14 cellular contexts compared by ENCODE assay signal in genomic region chr11:36123353-36124220, GRCh38.
DNase-seq lines count a peak whose midpoint lies in the region; ATAC-seq and TF ChIP-seq lines count a peak whose summit lies in the region.
"Had no signal": no experiment of that assay in that cellular context is flagged by ENCODE, and none has a peak within 500 bp of the region (broad histone marks: within the 10 kb centered on the region; RNA-seq: fewer than 3 reads in every experiment).

No MANE protein-coding gene starts in this region.

- no peaks in the 10 kb centered on the region for H3K9me3 Mint-ChIP-seq in neural crest cell
- H3K9me3 Mint-ChIP-seq: WTC11 had no signal

- peak overlapping the region in 1 of 2 experiments; percentile 56 for H2BK12ac ChIP-seq in mesenchymal stem cell (ENCODE audit: low read length in 2 of 2)

- H3K4me1 ChIP-seq in mesenchymal stem cell (ENCODE audit: control insufficient read depth, insufficient read depth, low read depth, low read length): peaks cover 7% of the 10 kb centered on the region
- H3K4me1 ChIP-seq: heart right ventricle, left ventricle myocardium inferior, upper lobe of left lung had no signal

- no peak overlapping the region for H3K14ac ChIP-seq in mesenchymal stem cell (ENCODE audit: low read length in 2 of 2)

- TF ChIP-seq CTCF in neural crest cell (conservative IDR thresholded peaks at IDR 0.05): no peak

- H2AK5ac ChIP-seq in mesenchymal stem cell (ENCODE audit: low read length, severe bottlenecking): no peak overlapping the region

- H3K4ac ChIP-seq in mesenchymal stem cell (ENCODE audit: low read depth in 1 of 2, low read length in 2 of 2): no peak overlapping the region

- H2BK5ac ChIP-seq in mesenchymal stem cell (ENCODE audit: low read depth, low read length, poor library complexity, severe bottlenecking): no peak overlapping the region

- peaks cover 34% of the 10 kb centered on the region for H3K4me1 Mint-ChIP-seq in neural crest cell

- 94% methylated on average over 12 of the region's 12 CpGs for WGBS in mesenchymal stem cell

- H2BK120ac ChIP-seq in mesenchymal stem cell (ENCODE audit: low read depth, low read length): no peak overlapping the region

- peak overlapping the region; percentile 63 for H3K27ac Mint-ChIP-seq in neural crest cell (ENCODE audit: unreplicated experiment)
- H3K27ac Mint-ChIP-seq: WTC11 had no signal

- H3K9ac ChIP-seq in mesenchymal stem cell (ENCODE audit: low read length): no peak overlapping the region

- no peak for ATAC-seq in GM21619 (IDR thresholded peaks at IDR 0.05; ENCODE audit: unreplicated experiment)
- ATAC-seq: heart right ventricle, WTC11 had no signal

- no peak overlapping the region for H3K18ac ChIP-seq in mesenchymal stem cell (ENCODE audit: low read depth in 1 of 2, low read length in 2 of 2)

- H2BK15ac ChIP-seq in mesenchymal stem cell (ENCODE audit: low read depth, poor library complexity, severe bottlenecking): no peak overlapping the region

- H3K27me3 Mint-ChIP-seq in neural crest cell (ENCODE audit: low read depth): no peaks in the 10 kb centered on the region

- H3K79me1 ChIP-seq in mesenchymal stem cell (replicated peaks; ENCODE audit: low read length, poor library complexity, severe bottlenecking): peaks cover 3% of the 10 kb centered on the region

- no peak overlapping the region for H4K8ac ChIP-seq in mesenchymal stem cell (ENCODE audit: low read length)

- H3K4me3 ChIP-seq in mesenchymal stem cell (ENCODE audit: insufficient read depth in 1 of 2, low read depth in 1 of 2, low read length in 2 of 2): no peak overlapping the region
- H3K4me3 ChIP-seq: heart right ventricle, left ventricle myocardium inferior, upper lobe of left lung had no signal

- H3K27ac ChIP-seq in caudate nucleus (ENCODE audit: low read depth, low read length): no peak overlapping the region
- no peak overlapping the region for H3K27ac ChIP-seq in mesenchymal stem cell (ENCODE audit: low read length, poor library complexity, severe bottlenecking)
- H3K27ac ChIP-seq: heart right ventricle, left ventricle myocardium inferior, upper lobe of left lung had no signal

- no peak overlapping the region for H4K91ac ChIP-seq in mesenchymal stem cell (ENCODE audit: low read length)

- H3K4me3 Mint-ChIP-seq in neural crest cell: no peak overlapping the region
- H3K4me3 Mint-ChIP-seq: WTC11 had no signal

- no peak overlapping the region for H3K23ac ChIP-seq in mesenchymal stem cell (ENCODE audit: low read length in 2 of 2)

- DNase-seq in C1 segment of cervical spinal cord (lab: John Stamatoyannopoulos, UW) (peak in 10 of 14 donors; percentile 37 to 80 (median 56)), NCI-H2196 (lab: John Stamatoyannopoulos, UW; ENCODE audit: unreplicated experiment) (peak; percentile 86), caudate nucleus (lab: John Stamatoyannopoulos, UW) (peak in 47 of 61 donors; percentile 10 to 85 (median 36)), neural crest cell (ENCODE audit: low read depth, low spot score) (no peak), activated T-cell treated with anti-CD3 and anti-CD28 coated beads for 4 hours (no peak), mesenchymal stem cell (no peak), NCI-H774 (lab: John Stamatoyannopoulos, UW) (no peak)
- DNase-seq: DMS153, heart right ventricle, left ventricle myocardium inferior, NCI-H1436, upper lobe of left lung had no signal

- H3K9me3 ChIP-seq in mesenchymal stem cell (ENCODE audit: control insufficient read depth, low read length): no peaks in the 10 kb centered on the region
- H3K9me3 ChIP-seq: heart right ventricle, left ventricle myocardium inferior, upper lobe of left lung had no signal

- H3K4me2 ChIP-seq in mesenchymal stem cell (ENCODE audit: low read length, poor library complexity, severe bottlenecking): no peak overlapping the region

- no peak overlapping the region for H2AFZ ChIP-seq in mesenchymal stem cell (ENCODE audit: low read depth, low read length)

- H3K27me3 ChIP-seq in mesenchymal stem cell (ENCODE audit: control insufficient read depth in 1 of 2, insufficient read depth in 1 of 2, low read length in 2 of 2): no peaks in the 10 kb centered on the region
- H3K27me3 ChIP-seq: upper lobe of left lung had no signal

- no peaks in the 10 kb centered on the region for H3K36me3 ChIP-seq in mesenchymal stem cell (ENCODE audit: control insufficient read depth in 1 of 2, insufficient read depth in 2 of 2, low read depth in 1 of 2, low read length in 2 of 2)
- H3K36me3 ChIP-seq: heart right ventricle, left ventricle myocardium inferior, upper lobe of left lung had no signal

- no peaks in the 10 kb centered on the region for H3K36me3 Mint-ChIP-seq in neural crest cell (ENCODE audit: low read depth)
- H3K36me3 Mint-ChIP-seq: WTC11 had no signal

Comparison
In these comparisons a context has a peak if more than half of its experiments do, and no peak if none do; other contexts are left out.
1. DNase-seq: peak in C1 segment of cervical spinal cord (10 of 14), NCI-H2196 (single experiment) and caudate nucleus (47 of 61); none in neural crest cell (single experiment), activated T-cell treated with anti-CD3 and anti-CD28 coated beads for 4 hours (single experiment), mesenchymal stem cell (single experiment) and NCI-H774 (single experiment).